8 cellular contexts compared by ENCODE assay signal in the genomic region with DNA sequence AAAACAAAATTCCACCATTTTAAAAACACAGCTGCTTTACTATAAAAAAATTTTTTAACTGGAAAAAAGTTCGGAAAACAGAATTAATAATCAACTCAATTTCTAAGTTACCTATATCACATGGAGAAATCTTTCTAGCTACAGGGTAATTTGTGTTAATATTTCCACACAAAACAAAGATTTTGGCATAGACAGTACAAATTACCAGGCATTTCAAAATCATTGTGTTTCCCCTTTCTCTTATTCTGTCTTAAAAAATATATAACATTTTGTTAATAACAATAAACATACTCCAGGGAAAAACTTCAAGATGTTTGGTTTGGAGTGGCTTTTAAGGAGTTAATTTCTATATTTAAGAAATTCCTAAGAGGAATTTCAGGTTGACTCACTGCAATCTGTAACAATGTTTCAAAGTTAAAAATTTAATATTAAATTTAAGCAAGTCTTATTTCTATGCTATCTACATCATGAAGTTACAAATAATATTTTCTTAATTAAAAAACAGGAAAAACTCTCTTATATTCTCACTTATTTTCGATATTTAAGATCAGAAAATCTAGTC.
DNase-seq lines count a peak whose midpoint lies in the region; ATAC-seq and TF ChIP-seq lines count a peak whose summit lies in the region.

No MANE protein-coding gene starts in this region.

- no peak overlapping the region for H3K56ac ChIP-seq in H9 (ENCODE audit: insufficient read length, low read depth, low read length)

- H3K27ac Mint-ChIP-seq in H9 = peak overlapping the region; percentile 95 to 99 (median 97); a peak in 5 of 7 replicates

- no peak overlapping the region for H2AFZ ChIP-seq in H9 (ENCODE audit: low read length)

- no peak overlapping the region for H4K5ac ChIP-seq in H9 (ENCODE audit: insufficient read length, low read depth, low read length)

- H3K4ac ChIP-seq in H9 (ENCODE audit: low read depth, low read length) = no peak overlapping the region

- H2BK120ac ChIP-seq in H9 (ENCODE audit: low read depth, low read length, poor library complexity, severe bottlenecking) = no peak overlapping the region

- DNase-seq in H9 (no peak), foreskin keratinocyte (no peak), NCI-H69 (lab: John Stamatoyannopoulos, UW) (no peak), NOMO-1 treated with dmso at 0.1 percent for 144 hours (lab: John Stamatoyannopoulos, UW; ENCODE audit: unreplicated experiment) (no peak)

- H3K4me1 ChIP-seq in H9 (ENCODE audit: insufficient read depth, low read length) = no peaks in the 10 kb centered on the region
- peaks cover 16% of the 10 kb centered on the region for H3K4me1 ChIP-seq in foreskin keratinocyte

- H4K91ac ChIP-seq in H9 (ENCODE audit: insufficient read length, low read depth, low read length) = no peak overlapping the region

- H3K79me2 ChIP-seq in H9 (ENCODE audit: insufficient read depth, low read length) = peaks cover 41% of the 10 kb centered on the region; the same call in 1 of the 2 replicates

- H4K20me1 ChIP-seq in H9 (ENCODE audit: control insufficient read depth, insufficient read depth, insufficient read length) = no peaks in the 10 kb centered on the region

- H3T11ph ChIP-seq in H9 (ENCODE audit: low read length) = no peak overlapping the region

- H3K14ac ChIP-seq in H9 (ENCODE audit: insufficient read depth, low read length) = no peak overlapping the region

- no peak overlapping the region for H3K23ac ChIP-seq in H9 (ENCODE audit: insufficient read length, low read depth, low read length)

- no peak overlapping the region for H3K18ac ChIP-seq in H9 (ENCODE audit: insufficient read length, low read depth, low read length)

- H3K27ac ChIP-seq in H9 (ENCODE audit: insufficient read length, low read depth, low read length) (no peak overlapping the region), foreskin keratinocyte (peak overlapping the region; percentile 96), skin epidermis (peak overlapping the region in 20 of 21 experiments; percentile 49 to 95 (median 88))

- no peaks in the 10 kb centered on the region for H3K9me3 ChIP-seq in H9 (ENCODE audit: control insufficient read depth, low read depth, low read length)

- no peak overlapping the region for H2BK12ac ChIP-seq in H9 (ENCODE audit: insufficient read length, low read depth, low read length)

- H3K23me2 ChIP-seq in H9 (ENCODE audit: insufficient read length, low read depth, low read length, poor library complexity, severe bottlenecking) = no peaks in the 10 kb centered on the region

- H3K27me3 ChIP-seq in H9 (ENCODE audit: insufficient read depth, low read length) = no peaks in the 10 kb centered on the region
- no peaks in the 10 kb centered on the region for H3K27me3 ChIP-seq in foreskin keratinocyte

- no peak for TF ChIP-seq CTCF in H9 (conservative IDR thresholded peaks at IDR 0.05)
- no peak for TF ChIP-seq CTCF in WI38 (IDR thresholded peaks at IDR 0.05; ENCODE audit: low read depth, low read length)
- TF ChIP-seq CTCF in foreskin keratinocyte (conservative IDR thresholded peaks at IDR 0.05) = no peak

- no peaks in the 10 kb centered on the region for H3K27me3 Mint-ChIP-seq in H9 (ENCODE audit: low read depth)

- ATAC-seq in foreskin keratinocyte = no peak
- ATAC-seq in GM18502 (IDR thresholded peaks at IDR 0.05; ENCODE audit: poor library complexity, unreplicated experiment) = no peak
- no peak for ATAC-seq in HG03442 (IDR thresholded peaks at IDR 0.05; ENCODE audit: unreplicated experiment)

- H4K8ac ChIP-seq in H9 (replicated peaks; ENCODE audit: insufficient read length, low read depth, low read length) = no peak overlapping the region

- H3K4me1 Mint-ChIP-seq in H9 = peaks cover 23 to 32% of the 10 kb centered on the region in 2 experiments

- peak overlapping the region; percentile 86 for H3K4me3 ChIP-seq in WI38 (ENCODE audit: low read depth, low read length)
- H3K4me3 ChIP-seq in skin epidermis = peak overlapping the region; percentile 35 to 66 (median 46)

- no peak overlapping the region for H2BK15ac ChIP-seq in H9 (ENCODE audit: low read depth, low read length)

- WGBS in H9 (ENCODE audit: extremely low coverage, insufficient read length, low lambda C conversion rate) = no CpG with 5 or more reads among the region's 2 CpGs

- no peak overlapping the region for H2BK20ac ChIP-seq in H9 (ENCODE audit: low read depth, low read length, poor library complexity, severe bottlenecking)

- H3K79me1 ChIP-seq in H9 (ENCODE audit: insufficient read depth, low read depth, low read length, poor library complexity, severe bottlenecking) = no peaks in the 10 kb centered on the region

- H3K9ac ChIP-seq in H9 (ENCODE audit: extremely low read depth, insufficient read length, low read length) = peak overlapping the region; percentile 94

- no peak overlapping the region for H2AK5ac ChIP-seq in H9 (ENCODE audit: insufficient read length, low read length)

- H3K9me3 Mint-ChIP-seq in H9 = peaks cover 3% of the 10 kb centered on the region in 2 experiments; a peak in 1 of 5 replicates

- peak overlapping the region; percentile 95 to 99 for H3K4me3 Mint-ChIP-seq in H9

- H3K4me2 ChIP-seq in H9 (ENCODE audit: insufficient read depth, insufficient read length, low read length) = peak overlapping the region; percentile 82

- H2BK5ac ChIP-seq in H9 (ENCODE audit: insufficient read length, low read length) = no peak overlapping the region

- peaks cover 40 to 44% (median 44%) of the 10 kb centered on the region in 3 experiments for H3K36me3 Mint-ChIP-seq in H9 (ENCODE audit: insufficient read depth in 1 of 3, low read depth in 3 of 3)
